1 cellular context compared by ENCODE assay signal in genomic region chr11:86174101-86175046, GRCh38.
A peak's percentile ranks its signal among the peaks of the same experiment; 100 is the strongest.
TF ChIP-seq lines count a peak whose summit lies in the region.

No MANE protein-coding gene starts in this region.

TF ChIP-seq in K562, 482 proteins besides CTCF, POLR2A, EP300 and RAD21 (continued from another document and continues in another):
- TF ChIP-seq GABPB1 (CRISPR knock-in tag; IDR thresholded peaks at IDR 0.05): no peak
- no peak for TF ChIP-seq ZFP1 (CRISPR knock-in tag; IDR thresholded peaks at IDR 0.05)
- TF ChIP-seq TFAP4 (CRISPR knock-in tag; IDR thresholded peaks at IDR 0.05; ENCODE audit: borderline replicate concordance): peak; percentile 50; the same call in 1 of the 2 replicates
- TF ChIP-seq CCNT2 (IDR thresholded peaks at IDR 0.05; ENCODE audit: borderline replicate concordance, extremely low read depth, insufficient read length, low read depth, low read length): peak; percentile 45
- TF ChIP-seq ZZZ3 (IDR thresholded peaks at IDR 0.05): no peak
- TF ChIP-seq RREB1 (CRISPR knock-in tag; IDR thresholded peaks at IDR 0.05): peak; percentile 7; the same call in 1 of the 2 replicates
- no peak for TF ChIP-seq MEF2A (IDR thresholded peaks at IDR 0.05; ENCODE audit: control insufficient read depth, low read depth, low read length)
- no peak for TF ChIP-seq ADNP (tag; IDR thresholded peaks at IDR 0.05)
- TF ChIP-seq ZNF134 (CRISPR knock-in tag; conservative IDR thresholded peaks at IDR 0.05): no peak
- peak; percentile 1; the same call in 1 of the 2 replicates for TF ChIP-seq HDGF (IDR thresholded peaks at IDR 0.05)
- no peak for TF ChIP-seq RBBP5 (IDR thresholded peaks at IDR 0.05; ENCODE audit: borderline replicate concordance, insufficient read depth, low read length, poor library complexity, severe bottlenecking)
- peak in 1 of 2 experiments; percentile 41 for TF ChIP-seq AFF1 (IDR thresholded peaks at IDR 0.05; ENCODE audit: low read depth in 1 of 2, partially characterized antibody in 2 of 2)
- TF ChIP-seq ZNF511 (CRISPR knock-in tag; IDR thresholded peaks at IDR 0.05): no peak
- 0 out of 2 replicates have a peak, but pooled peaks have one; percentile 45 for TF ChIP-seq SOX6 (IDR thresholded peaks at IDR 0.05)
- TF ChIP-seq ZNF217 (CRISPR knock-in tag; IDR thresholded peaks at IDR 0.05): no peak
- peak; percentile 21; the same call in 1 of the 2 replicates for TF ChIP-seq NKRF (IDR thresholded peaks at IDR 0.05; ENCODE audit: borderline replicate concordance)
- no peak for TF ChIP-seq RBM25 (IDR thresholded peaks at IDR 0.05; ENCODE audit: low read depth, low read length, severe bottlenecking)
- TF ChIP-seq KAT2B (IDR thresholded peaks at IDR 0.05; ENCODE audit: low read depth, low read length): no peak
- TF ChIP-seq BRCA1 (IDR thresholded peaks at IDR 0.05): no peak
- TF ChIP-seq BRCA1 (CRISPR knock-in tag; IDR thresholded peaks at IDR 0.05): no peak
- no peak for TF ChIP-seq FUS (optimal IDR thresholded peaks at IDR 0.05; ENCODE audit: low read depth, low read length)
- TF ChIP-seq FOXK2 (conservative IDR thresholded peaks at IDR 0.05 in 1 of 2, IDR thresholded peaks at IDR 0.05 in 1 of 2; ENCODE audit: low read depth in 2 of 2): peak in 1 of 2 experiments; percentile 42; a peak in 2 of 4 replicates
- peak; percentile 85; the same call in 1 of the 2 replicates for TF ChIP-seq ZNF197 (CRISPR knock-in tag; IDR thresholded peaks at IDR 0.05; ENCODE audit: low read depth)
- no peak for TF ChIP-seq ZNF830 (CRISPR knock-in tag; IDR thresholded peaks at IDR 0.05)
- TF ChIP-seq MED1 (CRISPR knock-in tag; IDR thresholded peaks at IDR 0.05; ENCODE audit: borderline replicate concordance): no peak
- TF ChIP-seq ZNF707 (CRISPR knock-in tag; conservative IDR thresholded peaks at IDR 0.05): no peak
- no peak for TF ChIP-seq ZNF41 (CRISPR knock-in tag; conservative IDR thresholded peaks at IDR 0.05)
- no peak; the same call in 1 of the 2 replicates for TF ChIP-seq GABPA (tag; conservative IDR thresholded peaks at IDR 0.05; ENCODE audit: low read depth)
- TF ChIP-seq NFATC3 (IDR thresholded peaks at IDR 0.05): no peak
- no peak for TF ChIP-seq DIDO1 (tag; IDR thresholded peaks at IDR 0.05; ENCODE audit: low read depth)
- no peak for TF ChIP-seq ATF1 (CRISPR knock-in tag; IDR thresholded peaks at IDR 0.05)
- TF ChIP-seq ATF1 (tag; IDR thresholded peaks at IDR 0.05): peak; percentile 74
- no peak for TF ChIP-seq SLC30A9 (CRISPR knock-in tag; IDR thresholded peaks at IDR 0.05)
- no peak for TF ChIP-seq ZNF121 (CRISPR knock-in tag; conservative IDR thresholded peaks at IDR 0.05)
- TF ChIP-seq BRF2 (IDR thresholded peaks at IDR 0.05; ENCODE audit: borderline replicate concordance, insufficient read depth, insufficient read length): no peak
- peak in 1 of 2 experiments; percentile 91; a peak in 2 of 4 replicates for TF ChIP-seq RCOR1 (IDR thresholded peaks at IDR 0.05; ENCODE audit: borderline replicate concordance in 1 of 2, low read depth in 2 of 2, low read length in 2 of 2)
- TF ChIP-seq ZNF583 (CRISPR knock-in tag; IDR thresholded peaks at IDR 0.05): peak; percentile 47; the same call in 1 of the 2 replicates
- TF ChIP-seq THRB (CRISPR knock-in tag; conservative IDR thresholded peaks at IDR 0.05): 0 out of 2 replicates have a peak, but pooled peaks have one; percentile 5
- no peak for TF ChIP-seq SMARCB1 (IDR thresholded peaks at IDR 0.05; ENCODE audit: insufficient read length, low read depth)
- no peak for TF ChIP-seq E4F1 (CRISPR knock-in tag; IDR thresholded peaks at IDR 0.05; ENCODE audit: borderline replicate concordance)
- TF ChIP-seq SMAD1 (IDR thresholded peaks at IDR 0.05; ENCODE audit: low read depth, low read length, partially characterized antibody): no peak
- no peak for TF ChIP-seq ZKSCAN8 (CRISPR knock-in tag; IDR thresholded peaks at IDR 0.05)
- no peak for TF ChIP-seq CREBBP (IDR thresholded peaks at IDR 0.05; ENCODE audit: low read depth, low read length)
- no peak for TF ChIP-seq CGGBP1 (CRISPR knock-in tag; IDR thresholded peaks at IDR 0.05)
- TF ChIP-seq MIER1 (IDR thresholded peaks at IDR 0.05; ENCODE audit: low read depth): no peak
- no peak for TF ChIP-seq U2AF2 (optimal IDR thresholded peaks at IDR 0.05; ENCODE audit: low read depth, low read length)
